Comparison of ENCODE assay signal across 15 cellular contexts in the genomic region with DNA sequence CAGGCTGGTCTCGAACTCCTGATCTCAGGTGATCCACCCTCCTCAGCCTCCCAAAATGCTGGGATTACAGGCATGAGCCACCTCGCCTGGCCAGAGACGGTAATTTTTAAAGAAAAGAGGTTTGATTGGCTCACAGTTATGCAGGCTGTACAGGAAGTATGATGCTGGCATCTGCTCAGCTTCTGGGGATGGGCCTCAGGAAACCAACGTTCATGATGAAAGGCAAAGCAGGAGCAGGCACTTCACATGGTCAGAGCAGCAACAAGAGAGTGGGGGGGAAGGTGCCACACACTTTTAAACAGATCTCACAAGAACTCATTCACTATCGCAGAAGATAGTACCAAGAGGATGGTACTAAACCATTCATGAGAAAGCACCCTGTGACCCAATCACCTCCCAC.
"Had no signal": no experiment of that assay in that cellular context is flagged by ENCODE, and none has a peak within 500 bp of the region (broad histone marks: within the 10 kb centered on the region; RNA-seq: fewer than 3 reads in every experiment).

No MANE protein-coding gene starts in this region.

- DNase-seq: activated B cell treated with CpG ODN at 0.5 μM for 24 hours; brain microvascular endothelial cell; cortex of kidney; effector CD8-positive, alpha-beta T cell; foreskin keratinocyte; glutamatergic neuron; hypothalamus; kidney glomerular epithelial cell; stimulated activated CD4-positive, alpha-beta T cell treated with anti-CD3 and anti-CD28 coated beads, Interleukin-1b, Interleukin-23, amount 100 ng/mL, for 48 hours; stomach; T-helper 17 cell; testis; upper lobe of left lung had no signal

- H3K4me3 ChIP-seq: stomach, testis, upper lobe of left lung had no signal

- ATAC-seq: foreskin keratinocyte, T-helper 17 cell had no signal

- H3K27me3 Mint-ChIP-seq: activated naive CD8-positive, alpha-beta T cell; T-helper 17 cell had no signal

- H3K36me3 ChIP-seq: brain microvascular endothelial cell, stomach, upper lobe of left lung had no signal

- H3K9me3 ChIP-seq: stomach, testis, upper lobe of left lung had no signal

- H3K4me1 ChIP-seq: foreskin keratinocyte, testis had no signal

- H3K27ac ChIP-seq: brain microvascular endothelial cell, foreskin keratinocyte, parathyroid adenoma, testis had no signal

- H3K27ac Mint-ChIP-seq: activated B cell treated with CpG ODN at 0.5 μM for 24 hours had no signal

- H2AFZ ChIP-seq: parathyroid adenoma had no signal

- H3K36me3 Mint-ChIP-seq: activated naive CD8-positive, alpha-beta T cell had no signal

- H3K27me3 ChIP-seq: brain microvascular endothelial cell, foreskin keratinocyte, stomach, testis, upper lobe of left lung had no signal

- H3K79me2 ChIP-seq: parathyroid adenoma had no signal
